In the genomic region with DNA sequence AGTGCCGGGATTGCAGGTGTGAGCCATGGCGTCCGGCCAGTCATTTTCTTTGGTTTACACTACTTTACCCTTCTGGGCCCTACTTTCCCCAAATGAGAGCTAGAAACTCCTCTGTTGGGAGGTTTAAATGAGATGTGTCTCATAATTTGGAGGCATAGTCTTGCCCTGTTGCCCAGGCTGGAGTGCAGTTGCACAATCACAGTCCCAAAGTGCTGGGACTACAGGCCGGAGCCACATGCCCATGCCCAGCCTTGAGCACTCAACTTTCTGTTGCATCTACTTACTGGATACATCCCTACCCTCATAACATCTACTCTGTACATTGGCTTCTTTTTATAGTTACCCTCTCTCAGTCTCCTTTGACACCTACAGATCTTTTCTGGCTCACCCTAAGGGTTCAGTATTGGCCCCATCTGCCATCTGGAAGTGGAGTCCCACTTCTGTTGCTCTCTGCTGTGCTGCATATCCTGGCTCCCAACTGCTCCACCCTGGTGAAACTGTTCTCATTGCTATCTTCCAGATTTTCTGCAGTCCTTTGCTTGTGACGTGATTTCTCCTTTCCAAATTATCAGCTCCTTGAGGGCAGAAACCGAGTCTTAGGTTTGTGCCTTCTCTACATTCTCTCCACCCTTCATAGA, we compare ENCODE assay signal across 13 cellular contexts. TPM values are rescaled to one million over a fixed set of nuclear protein-coding genes. Genes with fewer than 3 reads are reported as not detected.
DNase-seq lines count a peak whose midpoint lies in the region; ATAC-seq, FAIRE-seq and TF ChIP-seq lines count a peak whose summit lies in the region.
"Had no signal": no experiment of that assay in that cellular context is flagged by ENCODE, and none has a peak within 500 bp of the region (broad histone marks: within the 10 kb centered on the region; RNA-seq: fewer than 3 reads in every experiment).

No MANE protein-coding gene starts in this region.

- peaks cover 48% of the 10 kb centered on the region for H3K4me1 ChIP-seq in HepG2 (ENCODE audit: insufficient read depth, low read length)
- H3K4me1 ChIP-seq in upper lobe of left lung, result peaks cover 91 to 95% (median 94%) of the 10 kb centered on the region in 4 donors

- H3K4me3 Mint-ChIP-seq in activated naive CD8-positive, alpha-beta T cell, result peak overlapping the region; percentile 61

- H3K36me3 ChIP-seq in HepG2 (replicated peaks in 1 of 2; ENCODE audit: control insufficient read depth in 1 of 2, insufficient read depth in 2 of 2, low read length in 2 of 2) (peaks cover 11 to 48% of the 10 kb centered on the region in 2 experiments), upper lobe of left lung (peaks cover 0 to 26% (median under 1%) of the 10 kb centered on the region in 4 donors)

- no TSS peak for BruUV-seq in HepG2 (replicated peaks; lab: Mats Ljungman, UMichigan)

- TF ChIP-seq POLR2A in HepG2 (IDR thresholded peaks at IDR 0.05; ENCODE audit: insufficient read depth in 1 of 2, low read depth in 2 of 2, low read length in 2 of 2) (no peak), upper lobe of left lung (IDR thresholded peaks at IDR 0.05) (no peak)

- H3K4me3 ChIP-seq in HepG2 (replicated peaks in 1 of 3; ENCODE audit: insufficient read depth in 1 of 3, low read depth in 2 of 3, low read length in 3 of 3) (no peak overlapping the region), upper lobe of left lung (no peak overlapping the region)
- H3K4me3 ChIP-seq: ascending aorta had no signal

- peaks cover 6% of the 10 kb centered on the region for H3K36me3 Mint-ChIP-seq in activated naive CD8-positive, alpha-beta T cell

- peaks cover 98% of the 10 kb centered on the region for H3K79me2 ChIP-seq in HepG2 (ENCODE audit: insufficient read depth, low read length)

- no peak for DNase-seq in Right ventricle myocardium superior
- no peak for DNase-seq in Right ventricle myocardium inferior (ENCODE audit: missing footprints)
- no peak for DNase-seq in HepG2 (ENCODE audit: low spot score)
- peak in 1 of 2 donors; percentile 34 for DNase-seq in upper lobe of left lung
- no peak for DNase-seq in medulla oblongata (ENCODE audit: extremely low spot score)
- no peak for DNase-seq in activated CD4-positive, alpha-beta T cell treated with anti-CD3 and anti-CD28 coated beads for 1 hour
- no peak for DNase-seq in head of caudate nucleus
- DNase-seq: mesenchymal stem cell, NCI-H1417 treated with DMSO at 0.1 percent for 48 hours, PC-3, WERI-Rb-1 had no signal

- H3K9ac ChIP-seq in HepG2 (ENCODE audit: insufficient read depth, low read depth, low read length), result no peak overlapping the region

- H3K27me3 ChIP-seq in HepG2 (ENCODE audit: control insufficient read depth in 1 of 2, insufficient read depth in 2 of 2, low read length in 2 of 2) (no peaks in the 10 kb centered on the region), upper lobe of left lung (no peaks in the 10 kb centered on the region)
- H3K27me3 ChIP-seq: ascending aorta had no signal

- H3K27ac Mint-ChIP-seq in activated naive CD8-positive, alpha-beta T cell, result peak overlapping the region; percentile 36

- no peak for TF ChIP-seq RAD21 in HepG2 (CRISPR knock-in tag; IDR thresholded peaks at IDR 0.05)

- FAIRE-seq in HepG2 (lab: Jason Lieb, UNC), result no peak

- H3K27ac ChIP-seq in HepG2 (ENCODE audit: extremely low read length, insufficient read depth, low read length), result no peak overlapping the region
- peak overlapping the region in 3 of 4 donors; percentile 7 to 23 (median 18) for H3K27ac ChIP-seq in upper lobe of left lung
- H3K27ac ChIP-seq: WERI-Rb-1 had no signal

- H3K9me3 Mint-ChIP-seq in activated naive CD8-positive, alpha-beta T cell (ENCODE audit: low read depth), result no peaks in the 10 kb centered on the region

- H4K20me1 ChIP-seq in HepG2 (ENCODE audit: insufficient read depth, low read length), result peaks cover 100% of the 10 kb centered on the region

- H3K9me3 ChIP-seq in HepG2 (ENCODE audit: low read length) (no peaks in the 10 kb centered on the region), upper lobe of left lung (no peaks in the 10 kb centered on the region)
- H3K9me3 ChIP-seq: ascending aorta had no signal

- no peak overlapping the region for H3K4me2 ChIP-seq in HepG2 (ENCODE audit: low read depth, low read length)

- WGBS in HepG2 (ENCODE audit: low lambda C conversion rate), result 95% methylated on average over 6 of the region's 6 CpGs
- WGBS in upper lobe of left lung, 2 donors, result 66 to 68% methylated on average over 6 of the region's 6 CpGs

- H3K27me3 Mint-ChIP-seq in activated naive CD8-positive, alpha-beta T cell, result no peaks in the 10 kb centered on the region

- POLR2A ChIA-PET in HepG2 (lab: Yijun Ruan, JAX), result no interaction called here

- no peak overlapping the region for H2AFZ ChIP-seq in HepG2 (ENCODE audit: low read length)

- intact Hi-C loops in Right ventricle myocardium superior (cut with DNase I) (loop anchor here (5.0 kb wide), 1 partner anchor 95 kb away; no protein-coding TSS in a partner anchor), Right ventricle myocardium inferior (cut with DNase I) (no loop called here), HepG2 (cut with micrococcal nuclease; ENCODE audit: unreplicated experiment) (loop anchor here (1.0 kb wide), 1 partner anchor 115 kb away; no protein-coding TSS in a partner anchor), head of caudate nucleus (cut with DNase I) (no loop called here)

- TF ChIP-seq EP300 in HepG2 (IDR thresholded peaks at IDR 0.05; ENCODE audit: low read depth in 2 of 2, low read length in 2 of 2), result no peak
- TF ChIP-seq EP300 in HepG2 (CRISPR knock-in tag; IDR thresholded peaks at IDR 0.05; ENCODE audit: borderline replicate concordance), result no peak
- no peak for TF ChIP-seq EP300 in upper lobe of left lung (IDR thresholded peaks at IDR 0.05)

- H3K4me1 Mint-ChIP-seq in activated naive CD8-positive, alpha-beta T cell (ENCODE audit: low read depth), result peaks cover 89% of the 10 kb centered on the region

- CTCF ChIA-PET in HepG2 (lab: Yijun Ruan, JAX; ENCODE audit: low intra/inter-chr PET ratio, low total read pairs), result interaction anchor here (1.8 kb wide), 1 partner anchor 114 kb away, joined by 10 read pairs; no protein-coding TSS in a partner anchor

- in situ Hi-C loops in HepG2 (cut with HindIII; ENCODE audit: extremely low pct_ligation_motif_present, low pct_unique_long_range_greater_than_20kb), result no loop called here

- ATAC-seq in Right ventricle myocardium superior (ENCODE audit: poor library complexity), result peak; percentile 22
- ATAC-seq in Right ventricle myocardium inferior, result no peak
- ATAC-seq in HepG2, result no peak; the same call in 2 of the 3 replicates
- peak in 1 of 2 donors; percentile 18 for ATAC-seq in upper lobe of left lung (ENCODE audit: low FRiP score in 2 of 2)

- TF ChIP-seq CTCF in HepG2 (CRISPR knock-in tag; IDR thresholded peaks at IDR 0.05) (no peak), upper lobe of left lung (IDR thresholded peaks at IDR 0.05) (no peak)

RNA-seq across cellular contexts. Expression of gene EIF4H, which starts 8.4 kb away (rescaled TPM):
- total RNA-seq in Right ventricle myocardium superior (166 TPM), Right ventricle myocardium inferior (172 TPM), HepG2 (2016; rRNA removed; fragmentation: Illumina TruSeq; extraction: Trizol) (321 and 356 TPM in 2 replicates), upper lobe of left lung (100 to 1,000 TPM; 123 to 238 (median 203) TPM)
- total RNA-seq in HepG2 (2016; cell fraction: cytosol; rRNA removed; fragmentation: Illumina TruSeq; extraction: Trizol; ENCODE audit: low read depth), result 23.2 and 29.3 TPM in 2 replicates
- total RNA-seq in HepG2 (2016; cell fraction: insoluble cytoplasmic fraction; rRNA removed; fragmentation: Illumina TruSeq; extraction: Trizol), result 329 and 330 TPM in 2 replicates
- total RNA-seq in HepG2 (2016; cell fraction: membrane; rRNA removed; fragmentation: Illumina TruSeq; extraction: Trizol), result 89.4 and 96.4 TPM in 2 replicates
- total RNA-seq in HepG2 (2016; cell fraction: nucleus; rRNA removed; fragmentation: Illumina TruSeq; extraction: Trizol), result 126 and 145 TPM in 2 replicates
- 200 and 232 TPM in 2 replicates for polyA plus RNA-seq in HepG2 (2011; rRNA removed)
- 246 and 252 TPM in 2 replicates for polyA plus RNA-seq in HepG2 (2011; cell fraction: cytosol; rRNA removed)
- polyA plus RNA-seq in HepG2 (2011; cell fraction: nucleus; rRNA removed), result 96.2 and 102 TPM in 2 replicates
- 170 and 183 TPM in 2 replicates for polyA plus RNA-seq in HepG2 (2012)
- polyA plus RNA-seq in HepG2 (2016; cell fraction: cytosol; fragmentation: Illumina TruSeq; extraction: Trizol; ENCODE audit: low read depth), result 19.6 and 20.9 TPM in 2 replicates
- 319 and 333 TPM in 2 replicates for polyA plus RNA-seq in HepG2 (2016; cell fraction: insoluble cytoplasmic fraction; fragmentation: Illumina TruSeq; extraction: Trizol; ENCODE audit: low read depth)
- 53.6 and 62.6 TPM in 2 replicates for polyA plus RNA-seq in HepG2 (2016; cell fraction: membrane; fragmentation: Illumina TruSeq; extraction: Trizol; ENCODE audit: low read depth)
- 181 and 191 TPM in 2 replicates for polyA plus RNA-seq in HepG2 (2016; cell fraction: nucleus; fragmentation: Illumina TruSeq; extraction: Trizol; ENCODE audit: insufficient read depth, low read depth)
- 265 and 269 TPM in 2 replicates for polyA minus RNA-seq in HepG2 (2011; rRNA and poly(A)+ RNA removed; ENCODE audit: low replicate concordance)
- 130 and 142 TPM in 2 replicates for polyA minus RNA-seq in HepG2 (2011; cell fraction: cytosol; rRNA and poly(A)+ RNA removed)
- 82.8 and 86.5 TPM in 2 replicates for polyA minus RNA-seq in HepG2 (2011; cell fraction: nucleus; rRNA and poly(A)+ RNA removed)

RNA-seq across cellular contexts. Expression of gene LAT2, which starts 27.2 kb away (rescaled TPM):
- 2.2 TPM for total RNA-seq in Right ventricle myocardium superior
- total RNA-seq in Right ventricle myocardium inferior, result 3.4 TPM
- 0.83 and 1.00 TPM in 2 replicates for total RNA-seq in HepG2 (2016; rRNA removed; fragmentation: Illumina TruSeq; extraction: Trizol)
- 0.18 and 0.20 TPM in 2 replicates for total RNA-seq in HepG2 (2016; cell fraction: cytosol; rRNA removed; fragmentation: Illumina TruSeq; extraction: Trizol; ENCODE audit: low read depth)
- 0.93 and 0.97 TPM in 2 replicates for total RNA-seq in HepG2 (2016; cell fraction: insoluble cytoplasmic fraction; rRNA removed; fragmentation: Illumina TruSeq; extraction: Trizol)
- 0.31 and 0.43 TPM in 2 replicates for total RNA-seq in HepG2 (2016; cell fraction: membrane; rRNA removed; fragmentation: Illumina TruSeq; extraction: Trizol)
- 0.44 and 0.78 TPM in 2 replicates for total RNA-seq in HepG2 (2016; cell fraction: nucleus; rRNA removed; fragmentation: Illumina TruSeq; extraction: Trizol)
- polyA plus RNA-seq in HepG2 (2011; rRNA removed), result 0.75 and 0.95 TPM in 2 replicates
- polyA plus RNA-seq in HepG2 (2011; cell fraction: cytosol; rRNA removed), result 0.67 and 0.77 TPM in 2 replicates
- polyA plus RNA-seq in HepG2 (2011; cell fraction: nucleus; rRNA removed), result 0.90 and 1.1 TPM in 2 replicates
- 0.32 and 0.43 TPM in 2 replicates for polyA plus RNA-seq in HepG2 (2012)
- 0.17 and 0.32 TPM in 2 replicates for polyA plus RNA-seq in HepG2 (2016; cell fraction: cytosol; fragmentation: Illumina TruSeq; extraction: Trizol; ENCODE audit: low read depth)
- 0.59 and 1.4 TPM in 2 replicates for polyA plus RNA-seq in HepG2 (2016; cell fraction: insoluble cytoplasmic fraction; fragmentation: Illumina TruSeq; extraction: Trizol; ENCODE audit: low read depth)
- polyA plus RNA-seq in HepG2 (2016; cell fraction: membrane; fragmentation: Illumina TruSeq; extraction: Trizol; ENCODE audit: low read depth), result 0.66 and 0.90 TPM in 2 replicates
- polyA plus RNA-seq in HepG2 (2016; cell fraction: nucleus; fragmentation: Illumina TruSeq; extraction: Trizol; ENCODE audit: insufficient read depth, low read depth), result 0.67 and 2.3 TPM in 2 replicates
- 0.62 and 1.2 TPM in 2 replicates for polyA minus RNA-seq in HepG2 (2011; rRNA and poly(A)+ RNA removed; ENCODE audit: low replicate concordance)
- not detected in 2 replicates for polyA minus RNA-seq in HepG2 (2011; cell fraction: cytosol; rRNA and poly(A)+ RNA removed)
- 0.25 TPM in 1 of 2 replicates, not detected in the other for polyA minus RNA-seq in HepG2 (2011; cell fraction: nucleus; rRNA and poly(A)+ RNA removed)
- 10 to 100 TPM; 15.2 to 77.1 (median 34.7) TPM for total RNA-seq in upper lobe of left lung

Comparison
In these comparisons a context has a peak if more than half of its experiments do, and no peak if none do; other contexts are left out.
1. intact Hi-C loops: an anchor here in Right ventricle myocardium superior (5.0 kb wide) and HepG2 (1.0 kb wide); none called in Right ventricle myocardium inferior and head of caudate nucleus.